In the genomic region with DNA sequence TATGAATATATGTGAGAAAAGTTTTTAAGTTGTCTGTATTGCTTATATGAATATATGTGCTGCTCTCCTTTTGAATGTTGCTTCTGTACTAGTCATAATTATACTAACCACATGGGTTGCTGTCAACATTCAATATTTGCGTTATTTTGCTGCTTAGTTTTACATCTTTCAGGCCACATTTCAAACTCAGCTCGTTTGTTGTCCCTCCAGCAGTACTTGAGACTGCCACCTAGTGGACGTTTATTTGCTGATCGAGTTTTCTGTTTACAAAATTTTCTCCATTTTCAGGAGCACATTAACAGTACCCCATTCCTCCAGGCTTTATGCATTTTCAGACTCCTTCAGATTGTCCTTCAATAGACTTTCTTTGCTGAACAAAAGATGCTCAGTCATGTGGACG, we compare ENCODE assay signal across 8 cellular contexts.
DNase-seq lines count a peak whose midpoint lies in the region; ATAC-seq, FAIRE-seq and TF ChIP-seq lines count a peak whose summit lies in the region.

No MANE protein-coding gene starts in this region.

- peak; percentile 28 to 47 for DNase-seq in NCI-H2081 (lab: John Stamatoyannopoulos, UW)
- DNase-seq in NCI-H2081 treated with DMSO at 0.1 percent for 48 hours (lab: John Stamatoyannopoulos, UW): no peak
- DNase-seq in RWPE2 (ENCODE audit: low spot score): no peak
- DNase-seq in H1 (ENCODE audit: low read depth in 1 of 2, low spot score in 2 of 2): no peak
- DNase-seq in neuronal stem cell (ENCODE audit: low spot score): peak; percentile 29

- TF ChIP-seq POLR2A in H1 (IDR thresholded peaks at IDR 0.05; ENCODE audit: control extremely low read depth in 1 of 2, low read depth in 2 of 2, low read length in 2 of 2): no peak

- H2BK15ac ChIP-seq in H1 (ENCODE audit: low read length) (no peak overlapping the region), neuronal stem cell (ENCODE audit: low read length) (no peak overlapping the region)

- no peak overlapping the region for H4K91ac ChIP-seq in H1 (replicated peaks; ENCODE audit: insufficient read length, low read length)
- H4K91ac ChIP-seq in neuronal stem cell (ENCODE audit: low read depth, low read length, poor library complexity): no peak overlapping the region

- no peak overlapping the region for H2BK120ac ChIP-seq in H1 (replicated peaks; ENCODE audit: low read depth, low read length)
- H2BK120ac ChIP-seq in neuronal stem cell (ENCODE audit: low read depth, low read length): no peak overlapping the region

- H2BK12ac ChIP-seq in H1 (ENCODE audit: low read depth, low read length) (no peak overlapping the region), neuronal stem cell (ENCODE audit: low read length) (no peak overlapping the region)

- TF ChIP-seq RAD21 in H1 (IDR thresholded peaks at IDR 0.05 in 1 of 2, conservative IDR thresholded peaks at IDR 0.05 in 1 of 2; ENCODE audit: low read depth in 2 of 2, low read length in 2 of 2): peak; percentile 49 to 59

- POLR2A ChIA-PET in H1 (lab: Charles Lee; ENCODE audit: partially characterized antibody): no interaction called here

- TF ChIP-seq CTCF in RWPE2 (IDR thresholded peaks at IDR 0.05; ENCODE audit: poor library complexity, severe bottlenecking) (peak; percentile 62), H1 (IDR thresholded peaks at IDR 0.05; ENCODE audit: control extremely low read depth in 1 of 3, insufficient read depth in 1 of 3, low read depth in 1 of 3, low read length in 3 of 3) (peak in 2 of 3 experiments; percentile 37 to 56; a peak in 2 of 4 replicates)

- no peak overlapping the region for H4K8ac ChIP-seq in H1 (ENCODE audit: extremely low read depth, insufficient read depth, low read length)
- no peak overlapping the region for H4K8ac ChIP-seq in neuronal stem cell (ENCODE audit: low read depth, low read length)

- H3K4me2 ChIP-seq in H1 (ENCODE audit: insufficient read depth in 1 of 2, low read depth in 2 of 2, low read length in 2 of 2) (no peak overlapping the region), neuronal stem cell (ENCODE audit: insufficient read depth, low read length, poor library complexity, severe bottlenecking) (no peak overlapping the region)

- H2BK20ac ChIP-seq in H1 (ENCODE audit: low read length): no peak overlapping the region

- ATAC-seq in GM21529 (IDR thresholded peaks at IDR 0.05; ENCODE audit: unreplicated experiment): peak; percentile 42
- no peak for ATAC-seq in RWPE2 (ENCODE audit: low read depth)
- no peak for ATAC-seq in GM21360 (IDR thresholded peaks at IDR 0.05; ENCODE audit: unreplicated experiment)
- no peak for ATAC-seq in HG03354 (IDR thresholded peaks at IDR 0.05; ENCODE audit: poor library complexity, severe bottlenecking, unreplicated experiment)

- H4K5ac ChIP-seq in H1 (ENCODE audit: insufficient read length, low read depth, low read length): no peak overlapping the region

- FAIRE-seq in H1 (lab: Jason Lieb, UNC): peak; percentile 96

- H3K36me3 ChIP-seq in RWPE2 (ENCODE audit: low read depth) (no peaks in the 10 kb centered on the region), H1 (ENCODE audit: control insufficient read depth in 2 of 4, insufficient read depth in 4 of 4, low read length in 3 of 4) (no peaks in the 10 kb centered on the region), neuronal stem cell (replicated peaks in 1 of 2; ENCODE audit: control insufficient read depth in 2 of 2, insufficient read depth in 2 of 2, low read length in 2 of 2) (no peaks in the 10 kb centered on the region)

- no peaks in the 10 kb centered on the region for H3K23me2 ChIP-seq in H1 (ENCODE audit: low read depth, low read length)

- 9% methylated on average over 5 of the region's 5 CpGs; no CpG with 5 or more reads in 1 of the 2 experiments for whole genome bisulfite sequencing in H1 (ENCODE audit: extremely low coverage in 1 of 2, insufficient coverage in 1 of 2, insufficient read length in 1 of 2, insufficient replicate concordance in 2 of 2, low coverage in 1 of 2, low lambda C conversion rate in 2 of 2, missing lambda C conversion rate in 1 of 2), 2 experiments
- no CpG with 5 or more reads among the region's 5 CpGs for WGBS in neuronal stem cell (ENCODE audit: extremely low coverage in 2 of 2, insufficient read length in 2 of 2, insufficient replicate concordance in 1 of 2), 2 donors

- H3K56ac ChIP-seq in H1 (replicated peaks; ENCODE audit: insufficient read length, low read depth, low read length): no peak overlapping the region

- H3K18ac ChIP-seq in H1 (ENCODE audit: extremely low read depth, low read length) (no peak overlapping the region), neuronal stem cell (ENCODE audit: low read length) (no peak overlapping the region)

- H3K4me3 ChIP-seq in RWPE2 (ENCODE audit: severe bottlenecking) (no peak overlapping the region), H1 (ENCODE audit: extremely low read depth in 1 of 4, insufficient read depth in 2 of 4, low read depth in 3 of 4, low read length in 4 of 4) (no peak overlapping the region), neuronal stem cell (ENCODE audit: low read length in 2 of 2) (no peak overlapping the region)

- H2AK5ac ChIP-seq in H1 (ENCODE audit: low read depth, low read length) (no peak overlapping the region), neuronal stem cell (ENCODE audit: low read depth, low read length) (no peak overlapping the region)

- no peak overlapping the region for H3K23ac ChIP-seq in H1 (ENCODE audit: insufficient read length)
- no peak overlapping the region for H3K23ac ChIP-seq in neuronal stem cell (ENCODE audit: low read depth, low read length, poor library complexity)

- H3K9ac ChIP-seq in H1 (replicated peaks in 1 of 4; ENCODE audit: extremely low read depth in 1 of 4, low read depth in 3 of 4, low read length in 3 of 4) (no peak overlapping the region), neuronal stem cell (ENCODE audit: low read depth, low read length, poor library complexity) (no peak overlapping the region)

- TF ChIP-seq EP300 in H1 (IDR thresholded peaks at IDR 0.05; ENCODE audit: borderline replicate concordance in 1 of 2, low read depth in 2 of 2, low read length in 2 of 2): no peak

- H3K9me3 ChIP-seq in RWPE2 (ENCODE audit: severe bottlenecking) (no peaks in the 10 kb centered on the region), H1 (ENCODE audit: insufficient read depth in 2 of 2, low read depth in 1 of 2, low read length in 1 of 2) (no peaks in the 10 kb centered on the region), neuronal stem cell (replicated peaks in 1 of 2; ENCODE audit: control insufficient read depth in 2 of 2, insufficient read depth in 1 of 2, low read depth in 1 of 2, low read length in 2 of 2) (no peaks in the 10 kb centered on the region)

- H3K4ac ChIP-seq in H1 (replicated peaks; ENCODE audit: insufficient read length, low read depth, low read length) (no peak overlapping the region), neuronal stem cell (ENCODE audit: low read length) (no peak overlapping the region)

- H3K14ac ChIP-seq in H1 (ENCODE audit: insufficient read length): no peak overlapping the region
- no peak overlapping the region for H3K14ac ChIP-seq in neuronal stem cell (ENCODE audit: low read length)

- H2BK5ac ChIP-seq in H1 (ENCODE audit: low read depth, low read length) (no peak overlapping the region), neuronal stem cell (ENCODE audit: low read length) (no peak overlapping the region)

- no peaks in the 10 kb centered on the region for H3K79me1 ChIP-seq in H1 (ENCODE audit: low read depth, low read length)
- no peaks in the 10 kb centered on the region for H3K79me1 ChIP-seq in neuronal stem cell (ENCODE audit: low read depth, low read length)

- no peaks in the 10 kb centered on the region for H3K79me2 ChIP-seq in H1 (ENCODE audit: control insufficient read depth in 1 of 2, insufficient read depth in 2 of 2, low read length in 2 of 2)

- H4K20me1 ChIP-seq in H1 (replicated peaks in 1 of 2; ENCODE audit: control insufficient read depth in 1 of 2, insufficient read depth in 2 of 2, low read length in 2 of 2): no peaks in the 10 kb centered on the region

- CTCF ChIA-PET in H1 (lab: Charles Lee; ENCODE audit: partially characterized antibody): interaction anchor here (0.5 to 3.1 kb wide), 23 partner anchors 9 to 324 kb away, joined by 3 to 16 read pairs (median 5); a partner anchor contains a TSS

- H3K4me1 ChIP-seq in RWPE2 (ENCODE audit: insufficient read depth, poor library complexity, severe bottlenecking): no peaks in the 10 kb centered on the region
- H3K4me1 ChIP-seq in H1 (replicated peaks in 1 of 4; ENCODE audit: control insufficient read depth in 3 of 4, insufficient read depth in 4 of 4, low read length in 3 of 4): peaks cover 0 to 3% (median 0%) of the 10 kb centered on the region in 4 experiments; a peak in 2 of 7 replicates
- no peaks in the 10 kb centered on the region for H3K4me1 ChIP-seq in neuronal stem cell (ENCODE audit: control insufficient read depth in 2 of 2, insufficient read depth in 1 of 2, low read depth in 1 of 2, low read length in 2 of 2)

- H3K27me3 ChIP-seq in RWPE2 (ENCODE audit: insufficient read depth, poor library complexity, severe bottlenecking) (no peaks in the 10 kb centered on the region), H1 (replicated peaks in 1 of 4; ENCODE audit: control insufficient read depth in 3 of 4, extremely low read depth in 1 of 4, insufficient read depth in 3 of 4, low read length in 3 of 4) (no peaks in the 10 kb centered on the region), neuronal stem cell (ENCODE audit: control insufficient read depth in 3 of 3, insufficient read depth in 3 of 3, low read depth in 1 of 3, low read length in 3 of 3) (no peaks in the 10 kb centered on the region)

- H2AFZ ChIP-seq in H1 (ENCODE audit: low read length) (peak overlapping the region; percentile 88; the same call in 1 of the 2 replicates), neuronal stem cell (ENCODE audit: low read length) (no peak overlapping the region)

- H3K27ac ChIP-seq in RWPE2 (ENCODE audit: poor library complexity, severe bottlenecking): no peak overlapping the region
- no peak overlapping the region for H3K27ac ChIP-seq in H1 (ENCODE audit: low read depth, low read length)
- H3K27ac ChIP-seq in neuronal stem cell (replicated peaks; ENCODE audit: low read length): no peak overlapping the region

TF ChIP-seq in H1, 55 proteins besides CTCF, POLR2A, EP300 and RAD21:
- no peak for TF ChIP-seq CBX8 (IDR thresholded peaks at IDR 0.05; ENCODE audit: borderline replicate concordance, low read depth, low read length)
- no peak for TF ChIP-seq BACH1 (IDR thresholded peaks at IDR 0.05; ENCODE audit: low read length)
- TF ChIP-seq TEAD4 (IDR thresholded peaks at IDR 0.05; ENCODE audit: low read depth, low read length): no peak
- TF ChIP-seq POU5F1 (IDR thresholded peaks at IDR 0.05; ENCODE audit: low read depth, low read length): no peak
- no peak for TF ChIP-seq BCL11A (IDR thresholded peaks at IDR 0.05; ENCODE audit: low read depth in 2 of 2, low read length in 2 of 2)
- no peak for TF ChIP-seq CHD1 (IDR thresholded peaks at IDR 0.05; ENCODE audit: low read depth, low read length)

Comparison
In these comparisons a context has a peak if more than half of its experiments do, and no peak if none do; other contexts are left out.
1. DNase-seq: peak in NCI-H2081 (2 of 2) and neuronal stem cell (single experiment); none in NCI-H2081 treated with DMSO at 0.1 percent for 48 hours (single experiment), RWPE2 (single experiment) and H1 (0 of 2).